In the genomic region with DNA sequence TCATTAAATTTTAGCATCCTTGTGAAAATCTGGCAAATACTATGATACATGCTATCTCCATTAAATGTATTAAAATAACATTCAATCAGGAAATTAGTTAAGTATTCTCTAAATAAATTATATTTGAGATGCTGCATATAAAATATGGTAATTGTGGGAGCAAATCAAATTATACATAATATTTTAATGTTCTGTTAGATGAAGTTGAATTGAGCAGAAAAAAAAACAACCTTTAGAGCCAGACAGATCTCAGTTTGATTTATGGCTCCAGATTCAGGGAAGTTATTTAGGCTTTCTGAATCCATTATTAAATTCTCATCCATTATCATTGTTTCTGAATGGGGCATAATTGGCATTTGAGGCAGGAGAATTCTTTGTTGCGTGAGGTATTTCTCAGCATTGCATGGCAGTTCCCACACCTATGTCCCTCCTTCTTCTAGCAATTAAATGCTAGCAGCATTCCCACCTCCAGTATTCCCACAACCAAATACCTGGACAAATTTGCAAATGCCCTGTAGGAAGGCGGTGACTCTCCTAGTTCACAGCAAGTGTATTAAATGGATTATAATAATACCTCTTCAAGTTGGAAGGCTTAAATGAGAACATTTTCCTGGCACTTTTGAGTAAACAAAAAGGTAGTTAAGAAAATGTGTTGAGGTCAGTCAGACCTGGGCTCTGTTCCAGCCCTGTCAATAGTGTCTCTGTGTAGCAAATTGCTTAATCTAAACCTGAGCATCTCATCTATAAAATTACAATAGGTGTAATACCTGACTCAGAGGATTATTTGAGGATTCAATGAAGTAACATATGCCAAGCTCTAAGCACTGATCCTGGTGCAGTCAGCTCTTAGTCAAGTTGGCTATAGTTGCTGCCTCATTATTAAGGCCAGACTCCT, we compare ENCODE assay signal across 10 cellular contexts.
DNase-seq lines count a peak whose midpoint lies in the region; TF ChIP-seq lines count a peak whose summit lies in the region.
"Had no signal": no experiment of that assay in that cellular context is flagged by ENCODE, and none has a peak within 500 bp of the region (broad histone marks: within the 10 kb centered on the region; RNA-seq: fewer than 3 reads in every experiment).

No MANE protein-coding gene starts in this region.

- peaks cover 0 to 11% (median 0%) of the 10 kb centered on the region in 4 donors for H3K4me1 ChIP-seq in tibial nerve

- no peak for TF ChIP-seq POLR2A in tibial nerve (IDR thresholded peaks at IDR 0.05)

- H3K36me3 Mint-ChIP-seq in activated T-helper 2 cell treated with anti-CD3 and anti-CD28 coated beads, Interferon-gamma antibody, Interleukin-2, Interleukin-4, amounts not matched to agents 10 μg/mL and 5 μg/mL and 100 μg/mL, durations not matched to agents 14 hours and 24 hours and 36 hours (ENCODE audit: low read depth), result no peaks in the 10 kb centered on the region

- intact Hi-C loops in activated T-helper 2 cell treated with anti-CD3 and anti-CD28 coated beads, Interferon-gamma antibody, Interleukin-2, Interleukin-4, amounts not matched to agents 10 μg/mL and 5 μg/mL and 100 μg/mL, durations not matched to agents 14 hours and 24 hours and 36 hours (cut with micrococcal nuclease), result no loop called here

- H3K9me3 ChIP-seq in tibial nerve, result no peaks in the 10 kb centered on the region

- DNase-seq in M059J (ENCODE audit: low read depth) (peak; percentile 48), NCI-H345 treated with DMSO at 0.1 percent for 48 hours (lab: John Stamatoyannopoulos, UW; ENCODE audit: unreplicated experiment) (peak; percentile 16), fibroblast of mammary gland (ENCODE audit: low read depth) (peak; percentile 15), tibial nerve (ENCODE audit: low spot score in 2 of 2) (no peak), H7 (no peak), NAMALWA (ENCODE audit: low spot score) (no peak)
- DNase-seq in activated T-helper 2 cell treated with anti-CD3 and anti-CD28 coated beads, Interferon-gamma antibody, Interleukin-2, Interleukin-4, amounts not matched to agents 10 μg/mL and 5 μg/mL and 100 μg/mL, durations not matched to agents 14 hours and 24 hours and 36 hours (ENCODE audit: low spot score), result no peak
- DNase-seq: foreskin fibroblast; stimulated activated CD8-positive, alpha-beta memory T cell treated with anti-CD3 and anti-CD28 coated beads, Interleukin-4, amount 100 ng/mL, for 48 hours; T-helper 9 cell had no signal

- TF ChIP-seq EP300 in tibial nerve (IDR thresholded peaks at IDR 0.05), result no peak

- H3K27me3 ChIP-seq in tibial nerve (no peaks in the 10 kb centered on the region), H7 (ENCODE audit: control insufficient read depth, insufficient read depth, low read length) (no peaks in the 10 kb centered on the region)

- H3K4me3 Mint-ChIP-seq in activated T-helper 2 cell treated with anti-CD3 and anti-CD28 coated beads, Interferon-gamma antibody, Interleukin-2, Interleukin-4, amounts not matched to agents 10 μg/mL and 5 μg/mL and 100 μg/mL, durations not matched to agents 14 hours and 24 hours and 36 hours (ENCODE audit: low read depth), result no peak overlapping the region

- no peak overlapping the region for H3K27ac Mint-ChIP-seq in activated T-helper 2 cell treated with anti-CD3 and anti-CD28 coated beads, Interferon-gamma antibody, Interleukin-2, Interleukin-4, amounts not matched to agents 10 μg/mL and 5 μg/mL and 100 μg/mL, durations not matched to agents 14 hours and 24 hours and 36 hours

- H3K27me3 Mint-ChIP-seq in activated T-helper 2 cell treated with anti-CD3 and anti-CD28 coated beads, Interferon-gamma antibody, Interleukin-2, Interleukin-4, amounts not matched to agents 10 μg/mL and 5 μg/mL and 100 μg/mL, durations not matched to agents 14 hours and 24 hours and 36 hours (ENCODE audit: low read depth), result peaks cover 9% of the 10 kb centered on the region

- TF ChIP-seq CTCF in fibroblast of mammary gland (conservative IDR thresholded peaks at IDR 0.05; ENCODE audit: control insufficient read depth, insufficient read depth, low read depth, low read length), result no peak
- no peak for TF ChIP-seq CTCF in tibial nerve (IDR thresholded peaks at IDR 0.05)

- no peaks in the 10 kb centered on the region for H3K9me3 Mint-ChIP-seq in activated T-helper 2 cell treated with anti-CD3 and anti-CD28 coated beads, Interferon-gamma antibody, Interleukin-2, Interleukin-4, amounts not matched to agents 10 μg/mL and 5 μg/mL and 100 μg/mL, durations not matched to agents 14 hours and 24 hours and 36 hours

- no peaks in the 10 kb centered on the region for H3K4me1 Mint-ChIP-seq in activated T-helper 2 cell treated with anti-CD3 and anti-CD28 coated beads, Interferon-gamma antibody, Interleukin-2, Interleukin-4, amounts not matched to agents 10 μg/mL and 5 μg/mL and 100 μg/mL, durations not matched to agents 14 hours and 24 hours and 36 hours (ENCODE audit: low read depth)

- no peaks in the 10 kb centered on the region for H3K36me3 ChIP-seq in tibial nerve
- H3K36me3 ChIP-seq in H7 (replicated peaks; ENCODE audit: control insufficient read depth, insufficient read depth, low read length), result no peaks in the 10 kb centered on the region

- peak overlapping the region in 3 of 4 donors; percentile 50 to 64 (median 54) for H3K27ac ChIP-seq in tibial nerve

- 90 to 91% methylated on average over 2 of the region's 2 CpGs for WGBS in tibial nerve, 2 donors

- H3K4me3 ChIP-seq in fibroblast of mammary gland (ENCODE audit: control insufficient read depth, low read depth, low read length) (no peak overlapping the region), tibial nerve (no peak overlapping the region), H7 (ENCODE audit: insufficient read depth, low read depth, low read length) (no peak overlapping the region)

Comparison
In these comparisons a context has a peak if more than half of its experiments do, and no peak if none do; other contexts are left out.
1. DNase-seq: peak in M059J (single experiment), NCI-H345 treated with DMSO at 0.1 percent for 48 hours (single experiment) and fibroblast of mammary gland (single experiment); none in tibial nerve (0 of 2), H7 (single experiment), NAMALWA (single experiment) and activated T-helper 2 cell treated with anti-CD3 and anti-CD28 coated beads, Interferon-gamma antibody, Interleukin-2, Interleukin-4, amounts not matched to agents 10 μg/mL and 5 μg/mL and 100 μg/mL, durations not matched to agents 14 hours and 24 hours and 36 hours (single experiment).